Comparison of ENCODE assay signal across 1 cellular context in the genomic region with DNA sequence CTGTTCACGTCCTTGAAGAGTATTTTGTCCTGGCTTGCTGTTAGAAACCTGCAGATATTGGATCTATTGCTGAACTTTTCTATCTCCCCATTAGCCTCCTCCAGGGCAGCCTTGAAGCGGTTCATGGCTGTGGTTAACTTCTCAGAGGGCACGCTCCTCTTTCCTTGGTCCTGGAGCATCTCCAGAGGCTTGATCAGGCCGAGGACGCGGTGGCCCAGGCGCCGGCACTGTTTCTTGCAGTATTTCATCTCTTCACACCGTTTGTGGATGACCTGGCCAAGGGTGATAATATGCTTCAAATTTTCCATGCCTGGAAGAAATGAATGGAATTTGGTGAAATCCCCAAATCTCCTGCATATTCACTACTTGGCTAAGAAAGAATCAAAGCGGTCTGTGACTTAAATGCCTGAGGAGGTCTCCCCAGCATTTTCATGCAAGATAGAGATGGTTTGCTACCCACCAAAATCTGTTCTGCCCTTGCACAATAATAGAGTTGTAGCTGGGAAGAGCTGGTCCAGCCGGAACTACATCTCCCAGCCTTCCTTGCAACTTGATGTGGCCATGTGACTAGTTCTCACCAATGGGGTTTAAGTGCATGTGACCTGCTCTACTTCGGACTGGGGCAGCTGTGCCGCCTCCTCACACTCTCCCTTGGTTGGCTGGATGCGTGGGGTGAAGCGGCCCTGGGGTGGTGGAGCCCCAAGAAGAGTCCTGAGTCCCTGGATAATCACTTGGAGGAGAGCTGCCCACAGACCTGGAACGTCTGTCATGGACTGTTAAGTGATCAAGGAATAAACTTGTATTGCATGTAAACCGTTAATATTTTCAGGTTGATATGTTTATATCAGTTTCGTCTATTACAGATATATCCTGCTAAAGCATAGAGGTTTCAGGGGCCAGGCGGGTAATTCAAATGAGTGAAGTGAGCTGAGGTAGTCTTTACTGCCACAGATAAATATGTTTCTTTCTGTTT.
TF ChIP-seq lines count a peak whose summit lies in the region.

No MANE protein-coding gene starts in this region.

TF ChIP-seq in K562, 482 proteins besides CTCF, POLR2A, EP300 and RAD21 (continued from another document and continues in another):
- TF ChIP-seq, protein P1, sequence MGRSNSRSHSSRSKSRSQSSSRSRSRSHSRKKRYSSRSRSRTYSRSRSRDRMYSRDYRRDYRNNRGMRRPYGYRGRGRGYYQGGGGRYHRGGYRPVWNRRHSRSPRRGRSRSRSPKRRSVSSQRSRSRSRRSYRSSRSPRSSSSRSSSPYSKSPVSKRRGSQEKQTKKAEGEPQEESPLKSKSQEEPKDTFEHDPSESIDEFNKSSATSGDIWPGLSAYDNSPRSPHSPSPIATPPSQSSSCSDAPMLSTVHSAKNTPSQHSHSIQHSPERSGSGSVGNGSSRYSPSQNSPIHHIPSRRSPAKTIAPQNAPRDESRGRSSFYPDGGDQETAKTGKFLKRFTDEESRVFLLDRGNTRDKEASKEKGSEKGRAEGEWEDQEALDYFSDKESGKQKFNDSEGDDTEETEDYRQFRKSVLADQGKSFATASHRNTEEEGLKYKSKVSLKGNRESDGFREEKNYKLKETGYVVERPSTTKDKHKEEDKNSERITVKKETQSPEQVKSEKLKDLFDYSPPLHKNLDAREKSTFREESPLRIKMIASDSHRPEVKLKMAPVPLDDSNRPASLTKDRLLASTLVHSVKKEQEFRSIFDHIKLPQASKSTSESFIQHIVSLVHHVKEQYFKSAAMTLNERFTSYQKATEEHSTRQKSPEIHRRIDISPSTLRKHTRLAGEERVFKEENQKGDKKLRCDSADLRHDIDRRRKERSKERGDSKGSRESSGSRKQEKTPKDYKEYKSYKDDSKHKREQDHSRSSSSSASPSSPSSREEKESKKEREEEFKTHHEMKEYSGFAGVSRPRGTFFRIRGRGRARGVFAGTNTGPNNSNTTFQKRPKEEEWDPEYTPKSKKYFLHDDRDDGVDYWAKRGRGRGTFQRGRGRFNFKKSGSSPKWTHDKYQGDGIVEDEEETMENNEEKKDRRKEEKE (IDR thresholded peaks at IDR 0.05; ENCODE audit: borderline replicate concordance in 1 of 2, control insufficient read depth in 1 of 2, low read depth in 2 of 2, low read length in 1 of 2): no peak
- TF ChIP-seq ZNF217 (CRISPR knock-in tag; IDR thresholded peaks at IDR 0.05) (no peak), HNRNPK (IDR thresholded peaks at IDR 0.05; ENCODE audit: low read depth, low read length, poor library complexity, severe bottlenecking) (no peak), MTA1 (IDR thresholded peaks at IDR 0.05; ENCODE audit: borderline replicate concordance) (no peak), BCOR (IDR thresholded peaks at IDR 0.05) (no peak), CBFA2T3 (IDR thresholded peaks at IDR 0.05) (no peak), CEBPB (tag; IDR thresholded peaks at IDR 0.05) (peak; percentile 96), POLR2B (IDR thresholded peaks at IDR 0.05; ENCODE audit: low read depth, partially characterized antibody) (peak; percentile 53), L3MBTL2 (IDR thresholded peaks at IDR 0.05) (peak; percentile 81), DPF2 (IDR thresholded peaks at IDR 0.05) (no peak), RBM25 (IDR thresholded peaks at IDR 0.05; ENCODE audit: low read depth, low read length, severe bottlenecking) (peak; percentile 96), POLR3A (IDR thresholded peaks at IDR 0.05; ENCODE audit: borderline replicate concordance, extremely low read depth, insufficient read depth, insufficient read length) (no peak), U2AF1 (optimal IDR thresholded peaks at IDR 0.05; ENCODE audit: low read depth, low read length) (no peak), KLF6 (CRISPR knock-in tag; IDR thresholded peaks at IDR 0.05; ENCODE audit: borderline replicate concordance) (no peak), TGIF2 (CRISPR knock-in tag; IDR thresholded peaks at IDR 0.05) (no peak), BHLHE40 (IDR thresholded peaks at IDR 0.05; ENCODE audit: low read length) (peak; percentile 89), FOXK2 (conservative IDR thresholded peaks at IDR 0.05 in 1 of 2, IDR thresholded peaks at IDR 0.05 in 1 of 2; ENCODE audit: low read depth in 2 of 2) (0 out of 4 replicates have a peak, but pooled peaks of 1 of the 2 experiments have one; percentile 31), HDAC2 (IDR thresholded peaks at IDR 0.05) (no peak), ZNF174 (CRISPR knock-in tag; IDR thresholded peaks at IDR 0.05) (no peak), EGR1 (conservative IDR thresholded peaks at IDR 0.05) (peak; percentile 84)
- TF ChIP-seq, protein P2, sequence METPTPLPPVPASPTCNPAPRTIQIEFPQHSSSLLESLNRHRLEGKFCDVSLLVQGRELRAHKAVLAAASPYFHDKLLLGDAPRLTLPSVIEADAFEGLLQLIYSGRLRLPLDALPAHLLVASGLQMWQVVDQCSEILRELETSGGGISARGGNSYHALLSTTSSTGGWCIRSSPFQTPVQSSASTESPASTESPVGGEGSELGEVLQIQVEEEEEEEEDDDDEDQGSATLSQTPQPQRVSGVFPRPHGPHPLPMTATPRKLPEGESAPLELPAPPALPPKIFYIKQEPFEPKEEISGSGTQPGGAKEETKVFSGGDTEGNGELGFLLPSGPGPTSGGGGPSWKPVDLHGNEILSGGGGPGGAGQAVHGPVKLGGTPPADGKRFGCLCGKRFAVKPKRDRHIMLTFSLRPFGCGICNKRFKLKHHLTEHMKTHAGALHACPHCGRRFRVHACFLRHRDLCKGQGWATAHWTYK (CRISPR knock-in tag; IDR thresholded peaks at IDR 0.05): no peak
- TF ChIP-seq, protein P3, sequence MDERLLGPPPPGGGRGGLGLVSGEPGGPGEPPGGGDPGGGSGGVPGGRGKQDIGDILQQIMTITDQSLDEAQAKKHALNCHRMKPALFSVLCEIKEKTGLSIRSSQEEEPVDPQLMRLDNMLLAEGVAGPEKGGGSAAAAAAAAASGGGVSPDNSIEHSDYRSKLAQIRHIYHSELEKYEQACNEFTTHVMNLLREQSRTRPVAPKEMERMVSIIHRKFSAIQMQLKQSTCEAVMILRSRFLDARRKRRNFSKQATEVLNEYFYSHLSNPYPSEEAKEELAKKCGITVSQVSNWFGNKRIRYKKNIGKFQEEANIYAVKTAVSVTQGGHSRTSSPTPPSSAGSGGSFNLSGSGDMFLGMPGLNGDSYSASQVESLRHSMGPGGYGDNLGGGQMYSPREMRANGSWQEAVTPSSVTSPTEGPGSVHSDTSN (CRISPR knock-in tag; IDR thresholded peaks at IDR 0.05; ENCODE audit: low read depth): no peak
- TF ChIP-seq, protein P3 (tag; conservative IDR thresholded peaks at IDR 0.05; ENCODE audit: low read depth): no peak
- TF ChIP-seq, protein P4, sequence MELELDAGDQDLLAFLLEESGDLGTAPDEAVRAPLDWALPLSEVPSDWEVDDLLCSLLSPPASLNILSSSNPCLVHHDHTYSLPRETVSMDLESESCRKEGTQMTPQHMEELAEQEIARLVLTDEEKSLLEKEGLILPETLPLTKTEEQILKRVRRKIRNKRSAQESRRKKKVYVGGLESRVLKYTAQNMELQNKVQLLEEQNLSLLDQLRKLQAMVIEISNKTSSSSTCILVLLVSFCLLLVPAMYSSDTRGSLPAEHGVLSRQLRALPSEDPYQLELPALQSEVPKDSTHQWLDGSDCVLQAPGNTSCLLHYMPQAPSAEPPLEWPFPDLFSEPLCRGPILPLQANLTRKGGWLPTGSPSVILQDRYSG (tag; conservative IDR thresholded peaks at IDR 0.05; ENCODE audit: low read depth): no peak
- TF ChIP-seq, protein P5, sequence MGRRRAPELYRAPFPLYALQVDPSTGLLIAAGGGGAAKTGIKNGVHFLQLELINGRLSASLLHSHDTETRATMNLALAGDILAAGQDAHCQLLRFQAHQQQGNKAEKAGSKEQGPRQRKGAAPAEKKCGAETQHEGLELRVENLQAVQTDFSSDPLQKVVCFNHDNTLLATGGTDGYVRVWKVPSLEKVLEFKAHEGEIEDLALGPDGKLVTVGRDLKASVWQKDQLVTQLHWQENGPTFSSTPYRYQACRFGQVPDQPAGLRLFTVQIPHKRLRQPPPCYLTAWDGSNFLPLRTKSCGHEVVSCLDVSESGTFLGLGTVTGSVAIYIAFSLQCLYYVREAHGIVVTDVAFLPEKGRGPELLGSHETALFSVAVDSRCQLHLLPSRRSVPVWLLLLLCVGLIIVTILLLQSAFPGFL (CRISPR knock-in tag; IDR thresholded peaks at IDR 0.05): no peak
- TF ChIP-seq, protein P6, sequence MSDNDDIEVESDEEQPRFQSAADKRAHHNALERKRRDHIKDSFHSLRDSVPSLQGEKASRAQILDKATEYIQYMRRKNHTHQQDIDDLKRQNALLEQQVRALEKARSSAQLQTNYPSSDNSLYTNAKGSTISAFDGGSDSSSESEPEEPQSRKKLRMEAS (CRISPR knock-in tag; IDR thresholded peaks at IDR 0.05): peak; percentile 43; the same call in 1 of the 2 replicates
- TF ChIP-seq, protein P7, sequence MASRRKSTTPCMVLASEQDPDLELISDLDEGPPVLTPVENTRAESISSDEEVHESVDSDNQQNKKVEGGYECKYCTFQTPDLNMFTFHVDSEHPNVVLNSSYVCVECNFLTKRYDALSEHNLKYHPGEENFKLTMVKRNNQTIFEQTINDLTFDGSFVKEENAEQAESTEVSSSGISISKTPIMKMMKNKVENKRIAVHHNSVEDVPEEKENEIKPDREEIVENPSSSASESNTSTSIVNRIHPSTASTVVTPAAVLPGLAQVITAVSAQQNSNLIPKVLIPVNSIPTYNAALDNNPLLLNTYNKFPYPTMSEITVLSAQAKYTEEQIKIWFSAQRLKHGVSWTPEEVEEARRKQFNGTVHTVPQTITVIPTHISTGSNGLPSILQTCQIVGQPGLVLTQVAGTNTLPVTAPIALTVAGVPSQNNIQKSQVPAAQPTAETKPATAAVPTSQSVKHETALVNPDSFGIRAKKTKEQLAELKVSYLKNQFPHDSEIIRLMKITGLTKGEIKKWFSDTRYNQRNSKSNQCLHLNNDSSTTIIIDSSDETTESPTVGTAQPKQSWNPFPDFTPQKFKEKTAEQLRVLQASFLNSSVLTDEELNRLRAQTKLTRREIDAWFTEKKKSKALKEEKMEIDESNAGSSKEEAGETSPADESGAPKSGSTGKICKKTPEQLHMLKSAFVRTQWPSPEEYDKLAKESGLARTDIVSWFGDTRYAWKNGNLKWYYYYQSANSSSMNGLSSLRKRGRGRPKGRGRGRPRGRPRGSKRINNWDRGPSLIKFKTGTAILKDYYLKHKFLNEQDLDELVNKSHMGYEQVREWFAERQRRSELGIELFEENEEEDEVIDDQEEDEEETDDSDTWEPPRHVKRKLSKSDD (conservative IDR thresholded peaks at IDR 0.05; ENCODE audit: low read length): no peak
- TF ChIP-seq, protein P8, sequence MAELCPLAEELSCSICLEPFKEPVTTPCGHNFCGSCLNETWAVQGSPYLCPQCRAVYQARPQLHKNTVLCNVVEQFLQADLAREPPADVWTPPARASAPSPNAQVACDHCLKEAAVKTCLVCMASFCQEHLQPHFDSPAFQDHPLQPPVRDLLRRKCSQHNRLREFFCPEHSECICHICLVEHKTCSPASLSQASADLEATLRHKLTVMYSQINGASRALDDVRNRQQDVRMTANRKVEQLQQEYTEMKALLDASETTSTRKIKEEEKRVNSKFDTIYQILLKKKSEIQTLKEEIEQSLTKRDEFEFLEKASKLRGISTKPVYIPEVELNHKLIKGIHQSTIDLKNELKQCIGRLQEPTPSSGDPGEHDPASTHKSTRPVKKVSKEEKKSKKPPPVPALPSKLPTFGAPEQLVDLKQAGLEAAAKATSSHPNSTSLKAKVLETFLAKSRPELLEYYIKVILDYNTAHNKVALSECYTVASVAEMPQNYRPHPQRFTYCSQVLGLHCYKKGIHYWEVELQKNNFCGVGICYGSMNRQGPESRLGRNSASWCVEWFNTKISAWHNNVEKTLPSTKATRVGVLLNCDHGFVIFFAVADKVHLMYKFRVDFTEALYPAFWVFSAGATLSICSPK (IDR thresholded peaks at IDR 0.05; ENCODE audit: borderline replicate concordance): no peak
- TF ChIP-seq, protein P9, sequence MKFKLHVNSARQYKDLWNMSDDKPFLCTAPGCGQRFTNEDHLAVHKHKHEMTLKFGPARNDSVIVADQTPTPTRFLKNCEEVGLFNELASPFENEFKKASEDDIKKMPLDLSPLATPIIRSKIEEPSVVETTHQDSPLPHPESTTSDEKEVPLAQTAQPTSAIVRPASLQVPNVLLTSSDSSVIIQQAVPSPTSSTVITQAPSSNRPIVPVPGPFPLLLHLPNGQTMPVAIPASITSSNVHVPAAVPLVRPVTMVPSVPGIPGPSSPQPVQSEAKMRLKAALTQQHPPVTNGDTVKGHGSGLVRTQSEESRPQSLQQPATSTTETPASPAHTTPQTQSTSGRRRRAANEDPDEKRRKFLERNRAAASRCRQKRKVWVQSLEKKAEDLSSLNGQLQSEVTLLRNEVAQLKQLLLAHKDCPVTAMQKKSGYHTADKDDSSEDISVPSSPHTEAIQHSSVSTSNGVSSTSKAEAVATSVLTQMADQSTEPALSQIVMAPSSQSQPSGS (CRISPR knock-in tag; IDR thresholded peaks at IDR 0.05): no peak
